ENCODE assay signal across 10 cellular contexts in the genomic region with DNA sequence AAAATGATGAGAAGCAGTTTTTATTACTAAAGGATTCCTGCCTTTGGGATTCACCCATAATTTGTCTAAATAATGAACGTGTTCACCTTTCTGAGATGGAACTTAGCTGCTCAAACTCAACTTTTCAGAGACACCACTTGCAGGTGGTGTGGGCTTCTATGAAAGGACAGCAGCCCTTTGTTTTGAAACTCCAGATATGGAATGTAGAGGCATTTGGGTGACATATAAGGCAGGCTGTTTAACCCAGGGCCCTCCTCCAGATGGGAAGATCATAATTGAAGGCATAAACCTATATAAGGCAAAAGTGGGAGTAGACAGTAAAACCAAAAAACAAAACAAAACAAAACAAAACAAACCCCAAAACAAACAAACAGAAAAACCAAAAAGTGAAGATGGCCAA. TPM values are rescaled to one million over a fixed set of nuclear protein-coding genes. Genes with fewer than 3 reads are reported as not detected.
DNase-seq lines count a peak whose midpoint lies in the region; ATAC-seq lines count a peak whose summit lies in the region.
"Had no signal": no experiment of that assay in that cellular context is flagged by ENCODE, and none has a peak within 500 bp of the region (broad histone marks: within the 10 kb centered on the region; RNA-seq: fewer than 3 reads in every experiment).

No MANE protein-coding gene starts in this region.

- peak overlapping the region; percentile 57 for H3K9ac ChIP-seq in iPS-18a (ENCODE audit: low read length)
- H3K9ac ChIP-seq in subcutaneous abdominal adipose tissue (ENCODE audit: low read length in 5 of 5): peak overlapping the region in 2 of 5 donors; percentile 60 to 67

- H3K4me3 ChIP-seq in iPS-18a (ENCODE audit: low read length): peak overlapping the region; percentile 62
- peak overlapping the region in 4 of 5 donors; percentile 62 to 81 (median 72) for H3K4me3 ChIP-seq in subcutaneous abdominal adipose tissue (ENCODE audit: low read depth in 1 of 5, low read length in 5 of 5)

- peaks cover 20% of the 10 kb centered on the region for H3K4me1 Mint-ChIP-seq in activated T-cell treated with anti-CD3 and anti-CD28 coated beads, Interleukin-2, amount 50 U/mL, for 24 hours (ENCODE audit: low read depth)
- H3K4me1 Mint-ChIP-seq in T-cell: peaks cover 20 to 21% (median 20%) of the 10 kb centered on the region in 3 donors

- peak overlapping the region; percentile 83 for H3K4me3 Mint-ChIP-seq in activated T-cell treated with anti-CD3 and anti-CD28 coated beads, Interleukin-2, amount 50 U/mL, for 24 hours
- H3K4me3 Mint-ChIP-seq in T-cell: peak overlapping the region; percentile 86 to 91 (median 87)

- H3K27me3 ChIP-seq in iPS-18a (ENCODE audit: control insufficient read depth, insufficient read depth, low read length) (no peaks in the 10 kb centered on the region), subcutaneous abdominal adipose tissue (ENCODE audit: control insufficient read depth in 5 of 5, insufficient read depth in 4 of 5, low read length in 5 of 5) (no peaks in the 10 kb centered on the region)

- no peaks in the 10 kb centered on the region for H3K36me3 Mint-ChIP-seq in activated T-cell treated with anti-CD3 and anti-CD28 coated beads, Interleukin-2, amount 50 U/mL, for 24 hours (ENCODE audit: low read depth)
- H3K36me3 Mint-ChIP-seq in T-cell: no peaks in the 10 kb centered on the region

- POLR2A ChIA-PET in T-cell (lab: Charles Lee): interaction anchor here in 1 of 2 donors (0.6 to 0.8 kb wide), 2 partner anchors 111 to 119 kb away, joined by 3 to 4 read pairs; no protein-coding TSS in a partner anchor

- no peaks in the 10 kb centered on the region for H3K9me3 ChIP-seq in iPS-18a (ENCODE audit: control insufficient read depth, low read depth, low read length)
- no peaks in the 10 kb centered on the region for H3K9me3 ChIP-seq in subcutaneous abdominal adipose tissue (ENCODE audit: control insufficient read depth in 5 of 5, low read length in 5 of 5)

- H3K36me3 ChIP-seq in iPS-18a (ENCODE audit: control insufficient read depth, low read depth, low read length) (no peaks in the 10 kb centered on the region), subcutaneous abdominal adipose tissue (ENCODE audit: control insufficient read depth in 5 of 5, insufficient read depth in 5 of 5, low read length in 5 of 5) (no peaks in the 10 kb centered on the region)

- H3K4me1 ChIP-seq in iPS-18a (ENCODE audit: control insufficient read depth, low read depth, low read length): peaks cover 10% of the 10 kb centered on the region
- H3K4me1 ChIP-seq in subcutaneous abdominal adipose tissue (ENCODE audit: control insufficient read depth in 5 of 5, insufficient read depth in 5 of 5, low read length in 5 of 5): peaks cover 1 to 11% (median 8%) of the 10 kb centered on the region in 5 donors

- no peak for ATAC-seq in T-cell (replicated peaks in 1 of 4)

- H3K27ac ChIP-seq in iPS-18a (ENCODE audit: low read length): no peak overlapping the region
- peak overlapping the region; percentile 8 for H3K27ac ChIP-seq in subcutaneous abdominal adipose tissue (ENCODE audit: low read depth, low read length)

- DNase-seq in activated T-cell treated with anti-CD3 and anti-CD28 coated beads, Interleukin-2, amount 50 U/mL, for 24 hours: no peak
- DNase-seq in activated T-cell treated with anti-CD3 and anti-CD28 coated beads for 4 hours: no peak
- DNase-seq in T-cell: no peak
- no peak for DNase-seq in NCI-H1092 treated with DMSO at 0.1 percent for 48 hours (lab: John Stamatoyannopoulos, UW)
- no peak for DNase-seq in NCI-H2171 treated with DMSO at 0.1 percent for 48 hours (lab: John Stamatoyannopoulos, UW)
- no peak for DNase-seq in globus pallidus (ENCODE audit: low spot score)
- DNase-seq: NCI-H446 treated with DMSO at 0.1 percent for 48 hours had no signal

- no peaks in the 10 kb centered on the region for H3K27me3 Mint-ChIP-seq in activated T-cell treated with anti-CD3 and anti-CD28 coated beads, Interleukin-2, amount 50 U/mL, for 24 hours
- no peaks in the 10 kb centered on the region for H3K27me3 Mint-ChIP-seq in T-cell

- H3K27ac Mint-ChIP-seq in activated T-cell treated with anti-CD3 and anti-CD28 coated beads, Interleukin-2, amount 50 U/mL, for 24 hours: peak overlapping the region; percentile 97
- peak overlapping the region; percentile 95 to 97 for H3K27ac Mint-ChIP-seq in T-cell

- peaks cover 6% of the 10 kb centered on the region for H3K9me3 Mint-ChIP-seq in activated T-cell treated with anti-CD3 and anti-CD28 coated beads, Interleukin-2, amount 50 U/mL, for 24 hours
- peaks cover 0 to 4% (median 0%) of the 10 kb centered on the region in 3 donors for H3K9me3 Mint-ChIP-seq in T-cell

- CTCF ChIA-PET in T-cell (lab: Charles Lee): interaction anchor here (0.5 to 4.5 kb wide), 14 partner anchors 21 to 1177 kb away, joined by 3 to 42 read pairs (median 3); no protein-coding TSS in a partner anchor

RNA-seq across cellular contexts. Expression of a gene that starts 11.9 kb away (rescaled TPM):
- total RNA-seq in T-cell: 10 to 100 TPM; 56.9 to 71.0 (median 59.4) TPM

RNA-seq across cellular contexts. Expression of a gene that starts 37.6 kb away (rescaled TPM):
- total RNA-seq in T-cell: under 1 TPM in 3 of 5 donors, not detected in 2; 0.55 to 0.90 (median 0.59) TPM
- total RNA-seq: sciatic nerve had no signal

RNA-seq across cellular contexts. Expression of a gene that starts 43.0 kb away (rescaled TPM):
- under 1 TPM; 0.30 to 0.76 (median 0.38) TPM for total RNA-seq in T-cell

RNA-seq across cellular contexts. Expression of a gene that starts 44.1 kb away (rescaled TPM):
- 1 to 10 TPM in 1 of 5 donors, under 1 TPM in 4; 0.18 to 2.0 (median 0.44) TPM for total RNA-seq in T-cell
- total RNA-seq: sciatic nerve had no signal
